In the genomic region with DNA sequence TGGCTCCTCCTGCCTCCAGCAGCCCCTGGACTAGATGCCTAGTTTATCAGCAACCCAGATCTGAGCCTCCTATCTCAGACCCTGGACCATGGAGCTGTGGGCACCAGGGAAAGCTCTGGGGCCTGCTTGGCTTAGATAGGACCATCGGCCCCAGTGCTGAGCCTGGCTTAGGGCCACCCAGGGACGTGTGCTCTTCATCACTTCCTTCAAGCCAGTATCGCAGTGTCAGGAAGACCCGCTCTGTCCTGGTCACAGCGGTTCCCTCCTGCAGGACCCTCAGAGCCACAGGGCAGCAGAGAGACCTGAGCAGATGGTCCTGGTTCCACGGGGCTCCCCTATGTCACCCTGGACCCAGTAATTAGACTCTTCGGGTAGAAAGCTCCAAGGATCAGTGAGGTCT, we compare ENCODE assay signal across 18 cellular contexts.
A peak's percentile ranks its signal among the peaks of the same experiment; 100 is the strongest.
DNase-seq lines count a peak whose midpoint lies in the region; TF ChIP-seq lines count a peak whose summit lies in the region.
"Had no signal": no experiment of that assay in that cellular context is flagged by ENCODE, and none has a peak within 500 bp of the region (broad histone marks: within the 10 kb centered on the region; RNA-seq: fewer than 3 reads in every experiment).

No MANE protein-coding gene starts in this region.

- intact Hi-C loops in dendritic cell treated with granulocyte-macrophage colony-stimulating factor and Interleukin-4, amounts not matched to agents 40 ng/mL and 50 ng/mL, for 4 days (cut with micrococcal nuclease), result no loop called here

- H4K5ac ChIP-seq in H9 (ENCODE audit: insufficient read length, low read depth, low read length), result no peak overlapping the region

- H2AK5ac ChIP-seq in H9 (ENCODE audit: insufficient read length, low read length), result no peak overlapping the region

- peaks cover 0 to 6% of the 10 kb centered on the region in 2 experiments; a peak in 1 of 5 replicates for H3K9me3 Mint-ChIP-seq in H9
- no peaks in the 10 kb centered on the region for H3K9me3 Mint-ChIP-seq in dendritic cell treated with granulocyte-macrophage colony-stimulating factor and Interleukin-4, amounts not matched to agents 40 ng/mL and 50 ng/mL, for 4 days
- H3K9me3 Mint-ChIP-seq: CD4-positive, alpha-beta memory T cell had no signal

- H3K4ac ChIP-seq in H9 (ENCODE audit: low read depth, low read length), result no peak overlapping the region

- H2BK5ac ChIP-seq in H9 (ENCODE audit: insufficient read length, low read length), result no peak overlapping the region

- no peak overlapping the region for H3K23ac ChIP-seq in H9 (ENCODE audit: insufficient read length, low read depth, low read length)

- H3K27ac ChIP-seq in H9 (ENCODE audit: insufficient read length, low read depth, low read length), result no peak overlapping the region
- no peak overlapping the region for H3K27ac ChIP-seq in osteoblast (ENCODE audit: low read depth, low read length)
- H3K27ac ChIP-seq: HL-60 had no signal

- H3K4me1 Mint-ChIP-seq in H9, result peaks cover 50 to 56% of the 10 kb centered on the region in 2 experiments
- H3K4me1 Mint-ChIP-seq in dendritic cell treated with granulocyte-macrophage colony-stimulating factor and Interleukin-4, amounts not matched to agents 40 ng/mL and 50 ng/mL, for 4 days (ENCODE audit: low read depth), result peaks cover 69% of the 10 kb centered on the region

- H3K27ac Mint-ChIP-seq in H9, result peak overlapping the region in 2 of 3 experiments; percentile 68 to 92; a peak in 3 of 7 replicates
- peak overlapping the region; percentile 71 for H3K27ac Mint-ChIP-seq in dendritic cell treated with granulocyte-macrophage colony-stimulating factor and Interleukin-4, amounts not matched to agents 40 ng/mL and 50 ng/mL, for 4 days
- H3K27ac Mint-ChIP-seq: CD4-positive, alpha-beta memory T cell had no signal

- H3K18ac ChIP-seq in H9 (ENCODE audit: insufficient read length, low read depth, low read length), result no peak overlapping the region

- H3K79me2 ChIP-seq in H9 (ENCODE audit: insufficient read depth, low read length), result peaks cover 4% of the 10 kb centered on the region; the same call in 1 of the 2 replicates
- H3K79me2 ChIP-seq in osteoblast (ENCODE audit: insufficient read depth, low read length), result no peaks in the 10 kb centered on the region

- H3K36me3 Mint-ChIP-seq in H9 (ENCODE audit: insufficient read depth in 1 of 3, low read depth in 3 of 3), result peaks cover 0 to 3% (median 1%) of the 10 kb centered on the region in 3 experiments; a peak in 3 of 7 replicates
- no peaks in the 10 kb centered on the region for H3K36me3 Mint-ChIP-seq in dendritic cell treated with granulocyte-macrophage colony-stimulating factor and Interleukin-4, amounts not matched to agents 40 ng/mL and 50 ng/mL, for 4 days (ENCODE audit: low read depth)
- H3K36me3 Mint-ChIP-seq: CD4-positive, alpha-beta memory T cell had no signal

- no peak overlapping the region for H3K14ac ChIP-seq in H9 (ENCODE audit: insufficient read depth, low read length)

- DNase-seq in activated effector memory CD4-positive, alpha-beta T cell treated with anti-CD3 and anti-CD28 coated beads, Interleukin-2, amount 50 U/mL, for 16 hours, result peak; percentile 46
- no peak for DNase-seq in activated effector memory CD4-positive, alpha-beta T cell treated with Interleukin-2 at 50 U/mL for 16 hours
- no peak for DNase-seq in H9
- peak; percentile 81 for DNase-seq in osteoblast (ENCODE audit: insufficient read length, low spot score, missing footprints)
- DNase-seq in NCI-H128 (lab: John Stamatoyannopoulos, UW; ENCODE audit: unreplicated experiment), result no peak
- no peak for DNase-seq in CD1c-positive myeloid dendritic cell (ENCODE audit: extremely low spot score)
- DNase-seq in activated CD4-positive, CD25-positive, alpha-beta regulatory T cell (lab: John Stamatoyannopoulos, UW), result no peak
- DNase-seq: CD4-positive, alpha-beta memory T cell; GOT3; NCI-H1048; NCI-H2107; NCI-H345; NCI-H526 treated with DMSO at 0.1 percent for 48 hours; NK-92 treated with Interleukin-12 subunit alpha and Interleukin-12 subunit beta, amount 100 ng/mL, for 24 hours; OCI-M1 had no signal

- no peak for TF ChIP-seq CTCF in H9 (conservative IDR thresholded peaks at IDR 0.05)
- TF ChIP-seq CTCF in osteoblast (IDR thresholded peaks at IDR 0.05; ENCODE audit: extremely low read depth, low read depth, low read length), result no peak

- H3K27me3 Mint-ChIP-seq in H9 (ENCODE audit: low read depth), result peaks cover 2% of the 10 kb centered on the region; the same call in 1 of the 2 replicates
- peaks cover 22% of the 10 kb centered on the region for H3K27me3 Mint-ChIP-seq in dendritic cell treated with granulocyte-macrophage colony-stimulating factor and Interleukin-4, amounts not matched to agents 40 ng/mL and 50 ng/mL, for 4 days

- H3K79me1 ChIP-seq in H9 (ENCODE audit: insufficient read depth, low read depth, low read length, poor library complexity, severe bottlenecking), result no peaks in the 10 kb centered on the region

- H3K9me3 ChIP-seq in H9 (ENCODE audit: control insufficient read depth, low read depth, low read length), result no peaks in the 10 kb centered on the region
- no peaks in the 10 kb centered on the region for H3K9me3 ChIP-seq in osteoblast (ENCODE audit: low read depth, low read length)

- H3K4me2 ChIP-seq in H9 (ENCODE audit: insufficient read depth, insufficient read length, low read length) (no peak overlapping the region), osteoblast (ENCODE audit: insufficient read depth, low read length) (no peak overlapping the region)

- H4K20me1 ChIP-seq in H9 (ENCODE audit: control insufficient read depth, insufficient read depth, insufficient read length), result no peaks in the 10 kb centered on the region
- H4K20me1 ChIP-seq in osteoblast (ENCODE audit: insufficient read depth, low read length), result no peaks in the 10 kb centered on the region

- H2AFZ ChIP-seq in H9 (ENCODE audit: low read length) (no peak overlapping the region), osteoblast (ENCODE audit: low read length) (no peak overlapping the region)

- no peak overlapping the region for H2BK15ac ChIP-seq in H9 (ENCODE audit: low read depth, low read length)

- H3K56ac ChIP-seq in H9 (ENCODE audit: insufficient read length, low read depth, low read length), result no peak overlapping the region

- no peak overlapping the region for H2BK20ac ChIP-seq in H9 (ENCODE audit: low read depth, low read length, poor library complexity, severe bottlenecking)

- H3K36me3 ChIP-seq in osteoblast (ENCODE audit: insufficient read depth, low read length), result no peaks in the 10 kb centered on the region

- no peaks in the 10 kb centered on the region for H3K27me3 ChIP-seq in H9 (ENCODE audit: insufficient read depth, low read length)
- no peaks in the 10 kb centered on the region for H3K27me3 ChIP-seq in osteoblast (ENCODE audit: insufficient read depth, low read length)

- H4K8ac ChIP-seq in H9 (replicated peaks; ENCODE audit: insufficient read length, low read depth, low read length), result no peak overlapping the region

- H4K91ac ChIP-seq in H9 (ENCODE audit: insufficient read length, low read depth, low read length), result no peak overlapping the region

- H3K4me1 ChIP-seq in H9 (ENCODE audit: insufficient read depth, low read length) (peaks cover 5% of the 10 kb centered on the region; the same call in 1 of the 2 replicates), osteoblast (ENCODE audit: insufficient read depth, low read length) (peaks cover 49% of the 10 kb centered on the region)

- H3K23me2 ChIP-seq in H9 (ENCODE audit: insufficient read length, low read depth, low read length, poor library complexity, severe bottlenecking), result no peaks in the 10 kb centered on the region

- no peak overlapping the region for H3T11ph ChIP-seq in H9 (ENCODE audit: low read length)

- no peak overlapping the region for H2BK12ac ChIP-seq in H9 (ENCODE audit: insufficient read length, low read depth, low read length)

- no CpG with 5 or more reads among the region's 7 CpGs for WGBS in H9 (ENCODE audit: extremely low coverage, insufficient read length, low lambda C conversion rate)

- 0 out of 5 replicates have a peak overlapping the region, but pooled peaks of 1 of the 2 experiments have one; percentile 26 for H3K4me3 Mint-ChIP-seq in H9
- H3K4me3 Mint-ChIP-seq in dendritic cell treated with granulocyte-macrophage colony-stimulating factor and Interleukin-4, amounts not matched to agents 40 ng/mL and 50 ng/mL, for 4 days, result no peak overlapping the region
- H3K4me3 Mint-ChIP-seq: CD4-positive, alpha-beta memory T cell had no signal

- no peak overlapping the region for H3K9ac ChIP-seq in H9 (ENCODE audit: extremely low read depth, insufficient read length, low read length)

- H2BK120ac ChIP-seq in H9 (ENCODE audit: low read depth, low read length, poor library complexity, severe bottlenecking), result no peak overlapping the region

- H3K4me3 ChIP-seq in osteoblast (ENCODE audit: insufficient read depth, low read length), result no peak overlapping the region
- H3K4me3 ChIP-seq: K562 had no signal

Comparison
In these comparisons a context has a peak if more than half of its experiments do, and no peak if none do; other contexts are left out.
1. DNase-seq: peak in activated effector memory CD4-positive, alpha-beta T cell treated with anti-CD3 and anti-CD28 coated beads, Interleukin-2, amount 50 U/mL, for 16 hours (single experiment) and osteoblast (single experiment); none in activated effector memory CD4-positive, alpha-beta T cell treated with Interleukin-2 at 50 U/mL for 16 hours (single experiment), H9 (single experiment), NCI-H128 (single experiment), CD1c-positive myeloid dendritic cell (single experiment) and activated CD4-positive, CD25-positive, alpha-beta regulatory T cell (0 of 4).